Comparison of ENCODE assay signal across 1 cellular context in the genomic region with DNA sequence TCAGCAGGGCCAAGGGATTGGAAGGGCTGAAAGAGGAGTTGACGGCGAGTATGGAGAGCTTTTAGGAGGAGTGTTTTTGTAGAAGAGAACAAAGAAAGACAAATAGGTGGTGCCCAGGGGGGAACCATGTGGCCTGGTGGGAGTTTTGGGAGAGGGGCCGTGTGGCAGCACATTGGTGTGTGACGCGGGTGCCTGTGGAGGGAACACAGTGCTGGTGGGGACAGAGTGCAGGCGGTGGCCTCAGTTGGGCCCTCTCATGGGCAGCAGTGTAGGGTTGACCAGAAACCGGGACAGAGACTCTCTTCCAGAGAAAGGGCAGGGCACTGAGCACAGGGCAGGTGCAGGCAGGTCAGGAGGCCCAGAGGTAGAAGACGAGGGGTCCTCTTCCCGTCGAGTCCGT.
TF ChIP-seq lines count a peak whose summit lies in the region.

No MANE protein-coding gene starts in this region.

TF ChIP-seq in GM23338, 12 proteins besides CTCF, POLR2A, EP300 and RAD21 (continued from another document):
- TF ChIP-seq ZNF462 (CRISPR knock-in tag; IDR thresholded peaks at IDR 0.05) (no peak), CREB1 (CRISPR knock-in tag; IDR thresholded peaks at IDR 0.05; ENCODE audit: low read depth) (no peak), ZNF114 (CRISPR knock-in tag; IDR thresholded peaks at IDR 0.05) (no peak), ZNF331 (CRISPR knock-in tag; IDR thresholded peaks at IDR 0.05; ENCODE audit: low read depth) (no peak), STAT1 (IDR thresholded peaks at IDR 0.05; ENCODE audit: unreplicated experiment) (no peak), JUNB (IDR thresholded peaks at IDR 0.05; ENCODE audit: unreplicated experiment) (no peak)
